17 cellular contexts compared by ENCODE assay signal in the genomic region with DNA sequence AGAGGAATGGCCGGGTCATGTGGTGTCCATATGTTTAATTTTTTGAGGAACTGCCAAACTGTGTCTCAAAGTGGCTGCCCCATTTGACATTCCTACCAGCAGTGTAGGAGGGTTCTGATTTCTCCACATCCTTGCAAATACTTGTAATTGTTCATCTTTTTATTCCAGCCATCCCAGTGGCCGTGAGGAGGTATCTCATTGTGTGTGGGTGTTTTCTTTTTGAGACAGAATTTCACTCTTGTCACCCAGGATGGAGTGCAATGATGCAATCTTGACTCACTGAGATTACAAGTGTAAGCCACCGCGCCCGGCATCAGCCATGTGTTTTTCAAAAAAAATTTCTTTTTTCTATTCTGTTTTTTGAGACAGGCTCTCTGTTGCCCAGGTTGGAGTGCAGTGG. TPM values are rescaled to one million over a fixed set of nuclear protein-coding genes. Genes with fewer than 3 reads are reported as not detected.
A peak's percentile ranks its signal among the peaks of the same experiment; 100 is the strongest.
DNase-seq lines count a peak whose midpoint lies in the region; ATAC-seq and TF ChIP-seq lines count a peak whose summit lies in the region.
"Had no signal": no experiment of that assay in that cellular context is flagged by ENCODE, and none has a peak within 500 bp of the region (broad histone marks: within the 10 kb centered on the region; RNA-seq: fewer than 3 reads in every experiment).

No MANE protein-coding gene starts in this region.

- WGBS in adrenal gland, 4 donors: 43 to 71% (median 53%) methylated on average over 5 of the region's 5 CpGs

- no peak overlapping the region for H3K27ac ChIP-seq in adrenal gland

- POLR2A ChIA-PET in Caco-2 (lab: Charles Lee): no interaction called here

- peak; percentile 71 for DNase-seq in AG20443 (ENCODE audit: low spot score)
- peak; percentile 75 for DNase-seq in HFF-Myc (ENCODE audit: extremely low read depth, low read depth)
- peak in 4 of 7 donors; percentile 49 to 65 (median 60) for DNase-seq in adrenal gland
- peak; percentile 92 to 96 for DNase-seq in foreskin fibroblast
- DNase-seq in NCI-H526 (lab: John Stamatoyannopoulos, UW): no peak
- no peak for DNase-seq in Caco-2
- no peak for DNase-seq in H4 (ENCODE audit: low spot score)
- DNase-seq: DMS 273 treated with DMSO at 0.1 percent for 48 hours; effector CD4-positive, alpha-beta T cell; GOT3; NCI-H1092 treated with DMSO at 0.1 percent for 48 hours; NCI-H524 treated with DMSO at 0.1 percent for 48 hours; Right ventricle myocardium superior; small intestine had no signal

- H3K4me1 ChIP-seq in adrenal gland (replicated peaks in 1 of 2): no peaks in the 10 kb centered on the region
- no peaks in the 10 kb centered on the region for H3K4me1 ChIP-seq in Caco-2

- no peak for TF ChIP-seq POLR2A in adrenal gland (IDR thresholded peaks at IDR 0.05)

- H3K27me3 Mint-ChIP-seq in Caco-2 (ENCODE audit: insufficient read depth, unreplicated experiment): no peaks in the 10 kb centered on the region
- H3K27me3 Mint-ChIP-seq: type B pancreatic cell had no signal

- H3K4me3 ChIP-seq in HFF-Myc (replicated peaks; ENCODE audit: low read depth, low read length): no peak overlapping the region
- H3K4me3 ChIP-seq in adrenal gland: no peak overlapping the region
- H3K4me3 ChIP-seq in foreskin fibroblast (ENCODE audit: low read depth in 1 of 2, low read length in 2 of 2): no peak overlapping the region
- no peak overlapping the region for H3K4me3 ChIP-seq in Caco-2 (ENCODE audit: low read depth, low read length)
- H3K4me3 ChIP-seq: lung had no signal

- CTCF ChIA-PET in Caco-2 (lab: Charles Lee): no interaction called here

- BruUV-seq in Caco-2 (replicated peaks; lab: Mats Ljungman, UMichigan): no TSS peak

- no peak for ATAC-seq in GM19463 (IDR thresholded peaks at IDR 0.05; ENCODE audit: unreplicated experiment)

- H3K27ac Mint-ChIP-seq in Caco-2 (ENCODE audit: unreplicated experiment): no peak overlapping the region
- H3K27ac Mint-ChIP-seq: type B pancreatic cell had no signal

- H3K36me3 Mint-ChIP-seq in Caco-2 (ENCODE audit: insufficient read depth, unreplicated experiment): no peaks in the 10 kb centered on the region

- no peaks in the 10 kb centered on the region for H3K27me3 ChIP-seq in adrenal gland
- no peaks in the 10 kb centered on the region for H3K27me3 ChIP-seq in Caco-2 (replicated peaks; ENCODE audit: control insufficient read depth, insufficient read depth, low read length)

- H3K4me3 Mint-ChIP-seq in Caco-2 (ENCODE audit: unreplicated experiment): no peak overlapping the region
- H3K4me3 Mint-ChIP-seq: type B pancreatic cell had no signal

- peaks cover 11% of the 10 kb centered on the region for H3K9me3 Mint-ChIP-seq in Caco-2 (ENCODE audit: unreplicated experiment)

- H3K36me3 ChIP-seq in adrenal gland (replicated peaks in 1 of 2) (no peaks in the 10 kb centered on the region), Caco-2 (ENCODE audit: control insufficient read depth, insufficient read depth, low read length) (no peaks in the 10 kb centered on the region)

- intact Hi-C loops in adrenal gland (cut with DNase I) (no loop called here), Caco-2 (cut with micrococcal nuclease; ENCODE audit: unreplicated experiment) (no loop called here)

- TF ChIP-seq CTCF in HFF-Myc (IDR thresholded peaks at IDR 0.05; ENCODE audit: low read depth, low read length, missing control alignments) (no peak), adrenal gland (IDR thresholded peaks at IDR 0.05) (peak in 2 of 6 experiments; percentile 15), foreskin fibroblast (IDR thresholded peaks at IDR 0.05; ENCODE audit: low read depth, low read length) (peak; percentile 19), Caco-2 (IDR thresholded peaks at IDR 0.05; ENCODE audit: insufficient read depth in 1 of 2, low read depth in 1 of 2, low read length in 1 of 2, severe bottlenecking in 1 of 2, unreplicated experiment in 1 of 2) (no peak)

- H3K4me1 Mint-ChIP-seq in Caco-2 (ENCODE audit: low read depth, unreplicated experiment): no peaks in the 10 kb centered on the region

- no peaks in the 10 kb centered on the region for H3K9me3 ChIP-seq in adrenal gland (replicated peaks in 1 of 3)
- peaks cover 3% of the 10 kb centered on the region for H3K9me3 ChIP-seq in Caco-2

RNA-seq across cellular contexts. Expression of a gene that starts 38.7 kb away (rescaled TPM):
- total RNA-seq in adrenal gland: 100 to 1,000 TPM in 6 of 8 donors, 10 to 100 TPM in 2; 81.8 to 175 (median 125) TPM
- polyA plus RNA-seq in adrenal gland: 10 to 100 TPM; 39.6 to 94.4 (median 88.6) TPM
- total RNA-seq in Caco-2 (2022): 65.9 and 69.7 TPM in 2 replicates
- 14.0 and 16.8 TPM in 2 replicates for total RNA-seq in H4 (2014; rRNA removed; shearing (Covaris generic))

Comparison
In these comparisons a context has a peak if more than half of its experiments do, and no peak if none do; other contexts are left out.
1. DNase-seq: peak in AG20443 (single experiment), HFF-Myc (single experiment), adrenal gland (4 of 7) and foreskin fibroblast (2 of 2); none in NCI-H526 (0 of 2), Caco-2 (0 of 2) and H4 (single experiment).